In genomic region chrX:112851806-112852205, GRCh38 we compare ENCODE assay signal across 9 cellular contexts. TPM values are rescaled to one million over a fixed set of nuclear protein-coding genes. Genes with fewer than 3 reads are reported as not detected.
DNase-seq lines count a peak whose midpoint lies in the region; ATAC-seq, FAIRE-seq and TF ChIP-seq lines count a peak whose summit lies in the region.
"Had no signal": no experiment of that assay in that cellular context is flagged by ENCODE, and none has a peak within 500 bp of the region (broad histone marks: within the 10 kb centered on the region; RNA-seq: fewer than 3 reads in every experiment).

No MANE protein-coding gene starts in this region.

- H3K27me3 ChIP-seq in left ventricle myocardium inferior (ENCODE audit: low read depth) (no peaks in the 10 kb centered on the region), bronchial epithelial cell (ENCODE audit: control insufficient read depth, insufficient read depth, low read length) (no peaks in the 10 kb centered on the region)

- TF ChIP-seq CTCF in left ventricle myocardium inferior (IDR thresholded peaks at IDR 0.05; ENCODE audit: borderline replicate concordance) (no peak), bronchial epithelial cell (IDR thresholded peaks at IDR 0.05; ENCODE audit: insufficient read depth, low read length, severe bottlenecking) (no peak)

- peak; percentile 40 for FAIRE-seq in bronchial epithelial cell (lab: Jason Lieb, UNC)

- H3K4me1 ChIP-seq in left ventricle myocardium inferior, result no peaks in the 10 kb centered on the region

- no peaks in the 10 kb centered on the region for H3K9me3 ChIP-seq in left ventricle myocardium inferior (replicated peaks)

- ATAC-seq in Right ventricle myocardium superior (ENCODE audit: poor library complexity) (peak; percentile 74), HG03060 (IDR thresholded peaks at IDR 0.05; ENCODE audit: low read depth, unreplicated experiment) (peak; percentile 26)
- ATAC-seq: Panc1 had no signal

- intact Hi-C loops in Right ventricle myocardium superior (cut with DNase I), result no loop called here
- intact Hi-C loops in left ventricle myocardium inferior (cut with micrococcal nuclease), result no loop called here
- intact Hi-C loops in posterior cingulate gyrus (cut with DNase I), result no loop called here

- no peak overlapping the region for H3K4me3 ChIP-seq in left ventricle myocardium inferior
- H3K4me3 ChIP-seq in bronchial epithelial cell (ENCODE audit: low read depth, low read length), result no peak overlapping the region

- H3K27ac ChIP-seq in left ventricle myocardium inferior (replicated peaks), result no peak overlapping the region

- H3K36me3 ChIP-seq in left ventricle myocardium inferior, result no peaks in the 10 kb centered on the region
- no peaks in the 10 kb centered on the region for H3K36me3 ChIP-seq in bronchial epithelial cell (ENCODE audit: control insufficient read depth, insufficient read depth, low read length)

- DNase-seq in Right ventricle myocardium superior, result no peak
- DNase-seq in left ventricle myocardium inferior, result no peak
- no peak for DNase-seq in bronchial epithelial cell (ENCODE audit: low read depth)
- DNase-seq in NCI-H187 (lab: John Stamatoyannopoulos, UW), result no peak
- DNase-seq in posterior cingulate gyrus, result no peak
- DNase-seq in DMS114 treated with DMSO at 0.1 percent for 48 hours (lab: John Stamatoyannopoulos, UW; ENCODE audit: unreplicated experiment), result no peak
- DNase-seq in activated T-cell treated with anti-CD3 and anti-CD28 coated beads for 4 hours, result no peak

RNA-seq across cellular contexts. Expression of gene AMOT, which starts 11.2 kb away (rescaled TPM):
- total RNA-seq in Right ventricle myocardium superior (8.6 TPM), left ventricle myocardium inferior (6.1 TPM), bronchial epithelial cell (under 0.01 TPM in 1 of 2 replicates, not detected in the other)
